In the genomic region with DNA sequence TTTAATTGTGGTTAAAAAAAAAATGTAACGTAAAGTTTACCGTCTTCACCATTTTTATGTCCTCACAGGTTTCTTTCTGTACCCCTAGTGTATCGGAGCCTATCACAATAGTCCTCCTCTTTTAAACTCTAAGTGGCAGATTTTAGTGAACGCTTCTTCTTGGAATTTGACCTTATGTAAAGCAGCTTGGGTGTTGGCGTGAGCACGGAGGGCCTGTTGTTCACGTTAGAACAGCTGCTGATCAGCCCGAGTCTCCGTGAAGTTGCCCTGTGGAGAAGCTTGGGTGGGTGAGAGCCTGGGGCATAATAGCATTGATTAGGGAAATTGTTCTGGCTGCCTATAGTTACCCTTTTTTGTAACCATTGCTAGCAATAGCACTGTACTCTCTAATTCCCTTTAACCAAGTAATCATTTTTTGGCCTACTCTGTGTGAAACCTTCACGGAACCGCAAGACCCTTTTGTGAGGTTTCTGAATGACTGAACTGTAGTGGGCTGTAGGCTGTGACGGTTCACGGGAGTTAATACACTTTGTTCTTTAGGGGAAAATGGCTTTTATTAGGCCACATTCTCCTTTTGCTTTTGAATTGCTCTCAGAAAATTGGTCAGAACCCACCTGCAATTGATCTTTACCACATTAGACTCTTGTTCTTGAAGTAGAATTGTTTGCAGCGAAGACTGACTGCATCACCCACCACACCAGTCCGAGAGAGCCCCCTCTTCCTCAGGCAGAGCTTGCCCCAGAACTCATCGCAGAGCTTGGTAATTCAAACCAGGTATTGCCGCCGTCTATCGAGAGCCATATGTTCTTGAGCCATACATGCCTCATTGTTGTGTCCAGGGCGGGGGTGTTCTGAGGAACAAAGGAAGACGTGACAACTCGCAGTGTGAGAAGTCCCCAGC, we compare ENCODE assay signal across 10 cellular contexts.
DNase-seq lines count a peak whose midpoint lies in the region; ATAC-seq and TF ChIP-seq lines count a peak whose summit lies in the region.
"Had no signal": no experiment of that assay in that cellular context is flagged by ENCODE, and none has a peak within 500 bp of the region (broad histone marks: within the 10 kb centered on the region; RNA-seq: fewer than 3 reads in every experiment).

No MANE protein-coding gene starts in this region.

- ATAC-seq in GM18907 (IDR thresholded peaks at IDR 0.05; ENCODE audit: unreplicated experiment) (peak; percentile 47), HG02759 (IDR thresholded peaks at IDR 0.05; ENCODE audit: unreplicated experiment) (peak; percentile 68), esophagus mucosa (no peak)

- H3K9me3 ChIP-seq in WERI-Rb-1 (ENCODE audit: severe bottlenecking), result no peaks in the 10 kb centered on the region
- H3K9me3 ChIP-seq: breast epithelium, left ventricle myocardium inferior had no signal

- in situ Hi-C loops in ACHN (cut with HindIII; ENCODE audit: low pct_ligation_motif_present, low pct_unique_long_range_greater_than_20kb, low sequenced_read_pairs), result no loop called here

- H3K4me3 ChIP-seq in WERI-Rb-1 (ENCODE audit: low read depth, low read length), result no peak overlapping the region
- H3K4me3 ChIP-seq: breast epithelium, left ventricle myocardium inferior had no signal

- no peak overlapping the region for H3K4me3 Mint-ChIP-seq in osteocyte (ENCODE audit: unreplicated experiment)

- H3K27ac ChIP-seq in WERI-Rb-1, result no peak overlapping the region
- H3K27ac ChIP-seq: breast epithelium, left ventricle myocardium inferior had no signal

- no peaks in the 10 kb centered on the region for H3K9me3 Mint-ChIP-seq in osteocyte (ENCODE audit: unreplicated experiment)

- peaks cover 30% of the 10 kb centered on the region for H3K36me3 Mint-ChIP-seq in osteocyte (ENCODE audit: unreplicated experiment)

- no peaks in the 10 kb centered on the region for H3K27me3 ChIP-seq in WERI-Rb-1 (ENCODE audit: insufficient read depth, low read depth, severe bottlenecking)
- H3K27me3 ChIP-seq: breast epithelium had no signal

- peak; percentile 73 for DNase-seq in activated CD8-positive, alpha-beta memory T cell treated with anti-CD3 and anti-CD28 coated beads, Interleukin-2, amount 50 U/mL, for 48 hours
- DNase-seq in osteocyte (ENCODE audit: extremely low spot score, unreplicated experiment) (no peak), WERI-Rb-1 (no peak), ACHN (no peak), germinal center (ENCODE audit: low spot score) (no peak)
- DNase-seq: left ventricle myocardium inferior had no signal

- H3K27ac Mint-ChIP-seq in osteocyte (ENCODE audit: unreplicated experiment), result peak overlapping the region; percentile 95

- peaks cover 85% of the 10 kb centered on the region for H3K4me1 Mint-ChIP-seq in osteocyte (ENCODE audit: unreplicated experiment)

- no peaks in the 10 kb centered on the region for H3K27me3 Mint-ChIP-seq in osteocyte (ENCODE audit: unreplicated experiment)

- no peak for TF ChIP-seq CTCF in osteocyte (IDR thresholded peaks at IDR 0.05)
- TF ChIP-seq CTCF in WERI-Rb-1 (IDR thresholded peaks at IDR 0.05; ENCODE audit: low read depth, low read length), result no peak

- H3K36me3 ChIP-seq in WERI-Rb-1, result peaks cover 10% of the 10 kb centered on the region
- H3K36me3 ChIP-seq: breast epithelium had no signal
